22 cellular contexts compared by ENCODE assay signal in the genomic region with DNA sequence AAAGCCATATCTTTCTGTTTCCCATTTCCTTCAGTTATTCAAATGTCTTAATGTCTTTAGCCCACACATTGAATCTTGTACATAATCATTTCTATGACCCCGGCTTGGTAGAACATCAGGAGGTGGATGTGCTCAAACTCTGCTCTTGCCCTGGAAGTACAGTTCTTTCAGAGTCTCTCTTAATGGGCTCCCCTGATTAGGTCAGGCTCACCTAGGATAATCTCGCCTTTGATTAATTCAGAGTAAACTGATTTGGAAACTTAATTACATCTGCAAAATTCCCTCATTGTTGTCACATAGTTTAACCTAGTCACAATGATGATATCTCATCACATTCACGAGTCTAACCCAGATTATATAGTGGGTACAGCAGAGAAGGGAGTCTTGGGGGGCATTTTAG.
DNase-seq lines count a peak whose midpoint lies in the region; ATAC-seq, FAIRE-seq and TF ChIP-seq lines count a peak whose summit lies in the region.
"Had no signal": no experiment of that assay in that cellular context is flagged by ENCODE, and none has a peak within 500 bp of the region (broad histone marks: within the 10 kb centered on the region; RNA-seq: fewer than 3 reads in every experiment).

No MANE protein-coding gene starts in this region.

- H3K27me3 ChIP-seq in HAP-1 (ENCODE audit: low read depth) = no peaks in the 10 kb centered on the region
- H3K27me3 ChIP-seq in K562 (ENCODE audit: control insufficient read depth in 2 of 2, insufficient read depth in 2 of 2, low read length in 2 of 2) = peaks cover 2 to 8% of the 10 kb centered on the region in 2 experiments; a peak in 3 of 5 replicates
- no peaks in the 10 kb centered on the region for H3K27me3 ChIP-seq in smooth muscle cell (ENCODE audit: low read depth)
- H3K27me3 ChIP-seq: BLaER1 treated with 17β-estradiol and CSF1 and Interleukin-3, amounts not matched to agents 10 nM and 100 nM had no signal

- H3K36me3 ChIP-seq in HAP-1 (replicated peaks) = no peaks in the 10 kb centered on the region
- H3K36me3 ChIP-seq in K562 (ENCODE audit: control insufficient read depth, insufficient read depth, low read length) = no peaks in the 10 kb centered on the region
- no peaks in the 10 kb centered on the region for H3K36me3 ChIP-seq in smooth muscle cell (ENCODE audit: low read depth)
- H3K36me3 ChIP-seq: BLaER1 treated with 17β-estradiol and CSF1 and Interleukin-3, amounts not matched to agents 10 nM and 100 nM had no signal

- no peak overlapping the region for H3K9ac ChIP-seq in K562 (ENCODE audit: insufficient read depth in 1 of 2, low read depth in 2 of 2, low read length in 2 of 2)
- no peak overlapping the region for H3K9ac ChIP-seq in smooth muscle cell (ENCODE audit: low read depth)
- H3K9ac ChIP-seq: BLaER1 treated with 17β-estradiol and CSF1 and Interleukin-3, amounts not matched to agents 10 nM and 100 nM had no signal

- H3K79me2 ChIP-seq in K562 (ENCODE audit: control insufficient read depth, insufficient read depth, low read length) (no peaks in the 10 kb centered on the region), smooth muscle cell (ENCODE audit: low read depth) (peaks cover 8% of the 10 kb centered on the region)

- TF ChIP-seq RAD21 in K562 (CRISPR knock-in tag; conservative IDR thresholded peaks at IDR 0.05 in 1 of 2, IDR thresholded peaks at IDR 0.05 in 1 of 2) = no peak

- H3K4me1 ChIP-seq in HAP-1 (peaks cover 28% of the 10 kb centered on the region), K562 (replicated peaks in 1 of 2; ENCODE audit: control insufficient read depth in 2 of 2, insufficient read depth in 2 of 2, low read length in 2 of 2) (no peaks in the 10 kb centered on the region), smooth muscle cell (ENCODE audit: low read depth) (peaks cover 19% of the 10 kb centered on the region)
- H3K4me1 ChIP-seq: A549; BLaER1 treated with 17β-estradiol and CSF1 and Interleukin-3, amounts not matched to agents 10 nM and 100 nM; Caco-2 had no signal

- TF ChIP-seq EP300 in K562 (IDR thresholded peaks at IDR 0.05; ENCODE audit: low read length) = no peak

- POLR2A ChIA-PET in K562 (lab: Yijun Ruan, JAX) = no interaction called here

- no peak overlapping the region for H3K27ac ChIP-seq in K562 (ENCODE audit: extremely low read depth, low read depth, low read length)
- peak overlapping the region; percentile 34 for H3K27ac ChIP-seq in smooth muscle cell (ENCODE audit: low read depth)
- H3K27ac ChIP-seq: 22Rv1; A549; BLaER1 treated with 17β-estradiol and CSF1 and Interleukin-3, amounts not matched to agents 10 nM and 100 nM; C4-2B had no signal

- no TSS peak for BruUV-seq in K562 (replicated peaks; lab: Mats Ljungman, UMichigan)

- DNase-seq in HAP-1 (ENCODE audit: low spot score in 2 of 2) = peak; percentile 26 to 86
- no peak for DNase-seq in HFFc6
- DNase-seq in K562 (ENCODE audit: extremely low read depth in 1 of 4, low spot score in 3 of 4) = no peak
- DNase-seq in smooth muscle cell (lab: John Stamatoyannopoulos, UW; ENCODE audit: unreplicated experiment) = no peak
- DNase-seq in activated T-cell treated with anti-CD3 and anti-CD28 coated beads for 4 hours = no peak
- DNase-seq in inferior parietal cortex (ENCODE audit: extremely low spot score) = no peak
- DNase-seq in NCI-H2196 treated with DMSO at 0.1 percent for 48 hours (lab: John Stamatoyannopoulos, UW; ENCODE audit: unreplicated experiment) = no peak
- DNase-seq: AML-193; Caco-2; Calu3; CD4-positive, alpha-beta T cell; CD8-positive, alpha-beta T cell; DMS79 treated with DMSO at 0.1 percent for 48 hours; GF-D8 had no signal

- ATAC-seq in K562 = no peak
- ATAC-seq: A549; CD8-positive, alpha-beta T cell had no signal

- no peak overlapping the region for H3K4me2 ChIP-seq in K562 (ENCODE audit: insufficient read depth, low read length)
- peak overlapping the region; percentile 52 for H3K4me2 ChIP-seq in smooth muscle cell
- H3K4me2 ChIP-seq: A549; BLaER1 treated with 17β-estradiol and CSF1 and Interleukin-3, amounts not matched to agents 10 nM and 100 nM had no signal

- in situ Hi-C loops in HAP-1 (cut with MboI; ENCODE audit: low sequenced_read_pairs) (no loop called here), K562 (cut with MboI) (no loop called here)

- no peaks in the 10 kb centered on the region for H4K20me1 ChIP-seq in K562 (replicated peaks; ENCODE audit: control insufficient read depth, insufficient read depth, low read length)
- no peaks in the 10 kb centered on the region for H4K20me1 ChIP-seq in smooth muscle cell (ENCODE audit: low read depth)
- H4K20me1 ChIP-seq: BLaER1 treated with 17β-estradiol and CSF1 and Interleukin-3, amounts not matched to agents 10 nM and 100 nM had no signal

- H3K4me3 ChIP-seq in HAP-1 (no peak overlapping the region), K562 (no peak overlapping the region), smooth muscle cell (no peak overlapping the region)
- H3K4me3 ChIP-seq: A549; BLaER1 treated with 17β-estradiol and CSF1 and Interleukin-3, amounts not matched to agents 10 nM and 100 nM had no signal

- H3K9me3 Mint-ChIP-seq in HFFc6 = no peaks in the 10 kb centered on the region
- H3K9me3 Mint-ChIP-seq: CD4-positive, alpha-beta T cell; CD8-positive, alpha-beta T cell had no signal

- no peaks in the 10 kb centered on the region for H3K27me3 Mint-ChIP-seq in HFFc6 (ENCODE audit: insufficient read depth)

- H3K27ac Mint-ChIP-seq in HFFc6 = 0 out of 2 replicates have a peak overlapping the region, but pooled peaks have one; percentile 8
- H3K27ac Mint-ChIP-seq: B cell; CD4-positive, alpha-beta T cell; CD8-positive, alpha-beta T cell had no signal

- intact Hi-C loops in K562 (cut with micrococcal nuclease) = no loop called here

- H2AFZ ChIP-seq in K562 (ENCODE audit: low read depth, low read length) = no peak overlapping the region
- no peak overlapping the region for H2AFZ ChIP-seq in smooth muscle cell (ENCODE audit: low read depth)

- H3K9me1 ChIP-seq in K562 (ENCODE audit: control insufficient read depth, insufficient read depth, low read length) = no peaks in the 10 kb centered on the region

- H3K36me3 Mint-ChIP-seq in HFFc6 (ENCODE audit: low read depth) = no peaks in the 10 kb centered on the region
- H3K36me3 Mint-ChIP-seq: CD8-positive, alpha-beta T cell had no signal

- H3F3A ChIP-seq in smooth muscle cell (ENCODE audit: low read depth) = no peaks in the 10 kb centered on the region

- CTCF ChIA-PET in K562 (lab: Yijun Ruan, JAX; ENCODE audit: low intra/inter-chr PET ratio) = no interaction called here

- TF ChIP-seq CTCF in HFFc6 (IDR thresholded peaks at IDR 0.05) = no peak
- no peak for TF ChIP-seq CTCF in K562 (IDR thresholded peaks at IDR 0.05 in 2 of 3, conservative IDR thresholded peaks at IDR 0.05 in 1 of 3; ENCODE audit: insufficient read depth in 2 of 3, low read depth in 1 of 3, low read length in 3 of 3)
- TF ChIP-seq CTCF in smooth muscle cell (IDR thresholded peaks at IDR 0.05; ENCODE audit: borderline replicate concordance, insufficient read depth, poor library complexity, severe bottlenecking) = no peak

- H3K4me3 Mint-ChIP-seq in HFFc6 = no peak overlapping the region
- H3K4me3 Mint-ChIP-seq: B cell; CD4-positive, alpha-beta T cell; CD8-positive, alpha-beta T cell had no signal

- H3K4me1 Mint-ChIP-seq in HFFc6 (ENCODE audit: low read depth) = peaks cover 48% of the 10 kb centered on the region
- H3K4me1 Mint-ChIP-seq: B cell had no signal

- 2% methylated on average over 3 of the region's 3 CpGs for WGBS in K562 (ENCODE audit: insufficient coverage, low coverage, missing lambda C conversion rate)
- WGBS in smooth muscle cell (ENCODE audit: low lambda C conversion rate) = 78% methylated on average over 3 of the region's 3 CpGs

- H3K9me3 ChIP-seq in HAP-1 (no peaks in the 10 kb centered on the region), K562 (replicated peaks; ENCODE audit: control insufficient read depth, insufficient read depth, low read depth, low read length) (no peaks in the 10 kb centered on the region), smooth muscle cell (replicated peaks; ENCODE audit: low read depth) (no peaks in the 10 kb centered on the region)
- H3K9me3 ChIP-seq: A549; BLaER1 treated with 17β-estradiol and CSF1 and Interleukin-3, amounts not matched to agents 10 nM and 100 nM; Caco-2 had no signal

- no peak for TF ChIP-seq POLR2A in K562 (conservative IDR thresholded peaks at IDR 0.05)

- FAIRE-seq in K562 (lab: Jason Lieb, UNC) = no peak
- FAIRE-seq: A549, G401.6, GM12891, GM19239 had no signal

TF ChIP-seq in K562, 482 proteins besides CTCF, POLR2A, EP300 and RAD21:
- TF ChIP-seq NCOA1 (IDR thresholded peaks at IDR 0.05; ENCODE audit: low read depth) (no peak), ZNF165 (CRISPR knock-in tag; IDR thresholded peaks at IDR 0.05; ENCODE audit: borderline replicate concordance) (no peak), ZFX (CRISPR knock-in tag; IDR thresholded peaks at IDR 0.05) (no peak), ZNF134 (CRISPR knock-in tag; conservative IDR thresholded peaks at IDR 0.05) (peak; percentile 79), ESRRB (CRISPR knock-in tag; IDR thresholded peaks at IDR 0.05; ENCODE audit: borderline replicate concordance) (no peak), ZNF589 (CRISPR knock-in tag; IDR thresholded peaks at IDR 0.05; ENCODE audit: low read depth) (no peak), ZNF707 (CRISPR knock-in tag; conservative IDR thresholded peaks at IDR 0.05) (no peak), ARID1B (IDR thresholded peaks at IDR 0.05) (no peak)

Comparison
In these comparisons a context has a peak if more than half of its experiments do, and no peak if none do; other contexts are left out.
1. DNase-seq: peak in HAP-1 (2 of 2); none in HFFc6 (single experiment), K562 (0 of 4), smooth muscle cell (single experiment), activated T-cell treated with anti-CD3 and anti-CD28 coated beads for 4 hours (single experiment), inferior parietal cortex (single experiment) and NCI-H2196 treated with DMSO at 0.1 percent for 48 hours (single experiment).